In genomic region chr7:73737491-73738219, GRCh38 we compare ENCODE assay signal across 8 cellular contexts. TPM values are rescaled to one million over a fixed set of nuclear protein-coding genes. Genes with fewer than 3 reads are reported as not detected.
DNase-seq lines count a peak whose midpoint lies in the region; TF ChIP-seq lines count a peak whose summit lies in the region.

No MANE protein-coding gene starts in this region.

- peak overlapping the region; percentile 87 to 97 (median 92) for H3K4me3 Mint-ChIP-seq in CD8-positive, alpha-beta memory T cell

- no peaks in the 10 kb centered on the region for H3K9me2 ChIP-seq in OCI-LY7 (ENCODE audit: insufficient read depth, low read length)

- H3K9me3 Mint-ChIP-seq in CD8-positive, alpha-beta memory T cell = no peaks in the 10 kb centered on the region

- H3K27ac Mint-ChIP-seq in CD8-positive, alpha-beta memory T cell = peak overlapping the region in 7 of 8 donors; percentile 57 to 91 (median 73)

- CTCF ChIA-PET in CD8-positive, alpha-beta memory T cell (lab: Charles Lee) = interaction anchor here (0.6 to 9.3 kb wide), 3 partner anchors 13 to 131 kb away, joined by 3 to 104 read pairs (median 36); no protein-coding TSS in a partner anchor
- CTCF ChIA-PET in OCI-LY7 (lab: Charles Lee; ENCODE audit: unreplicated experiment) = interaction anchor here (0.6 to 1.2 kb wide), 3 partner anchors 9 to 121 kb away, joined by 3 to 13 read pairs (median 6); no protein-coding TSS in a partner anchor

- no peak for DNase-seq in CD8-positive, alpha-beta memory T cell
- no peak for DNase-seq in OCI-LY7 (ENCODE audit: low spot score)
- no peak for DNase-seq in epithelial cell of esophagus (ENCODE audit: low read depth)
- DNase-seq in osteoblast (ENCODE audit: insufficient read length, low spot score, missing footprints) = peak; percentile 52
- DNase-seq in DMS153 treated with DMSO at 0.1 percent for 48 hours (lab: John Stamatoyannopoulos, UW; ENCODE audit: unreplicated experiment) = no peak
- DNase-seq in NCI-H510A (lab: John Stamatoyannopoulos, UW) = no peak
- DNase-seq in NCI-H1105 treated with DMSO at 0.1 percent for 48 hours (lab: John Stamatoyannopoulos, UW) = no peak
- DNase-seq in pons (ENCODE audit: low spot score) = no peak

- intact Hi-C loops in OCI-LY7 (cut with micrococcal nuclease; ENCODE audit: unreplicated experiment) = loop anchor here (5.0 to 10.0 kb wide), 2 partner anchors 105 to 213 kb away; partner anchors contain the start of genes BAZ1B and METTL27

- H3K4me2 ChIP-seq in OCI-LY7 (ENCODE audit: low read length) (peak overlapping the region; percentile 94), osteoblast (ENCODE audit: insufficient read depth, low read length) (peak overlapping the region; percentile 95)

- H3K4me3 ChIP-seq in CD8-positive, alpha-beta memory T cell (ENCODE audit: low read length) = peak overlapping the region; percentile 83
- peak overlapping the region; percentile 91 for H3K4me3 ChIP-seq in OCI-LY7 (ENCODE audit: low read depth, low read length, poor library complexity, severe bottlenecking)
- peak overlapping the region; percentile 69 for H3K4me3 ChIP-seq in epithelial cell of esophagus (ENCODE audit: low read length)
- peak overlapping the region; percentile 97 for H3K4me3 ChIP-seq in osteoblast (ENCODE audit: insufficient read depth, low read length)

- H3K27me3 Mint-ChIP-seq in CD8-positive, alpha-beta memory T cell = peaks cover 0 to 4% of the 10 kb centered on the region in 2 donors

- BruUV-seq in OCI-LY7 (replicated peaks; lab: Mats Ljungman, UMichigan) = no TSS peak

- H2AFZ ChIP-seq in OCI-LY7 (ENCODE audit: low read length) (no peak overlapping the region), osteoblast (ENCODE audit: low read length) (peak overlapping the region; percentile 25)

- peaks cover 4% of the 10 kb centered on the region; the same call in 1 of the 2 replicates for H3K79me2 ChIP-seq in OCI-LY7 (ENCODE audit: insufficient read depth, low read depth, low read length)
- peaks cover 11% of the 10 kb centered on the region for H3K79me2 ChIP-seq in osteoblast (ENCODE audit: insufficient read depth, low read length)

- H4K20me1 ChIP-seq in OCI-LY7 (ENCODE audit: insufficient read depth, low read length) (peaks cover 5% of the 10 kb centered on the region; the same call in 1 of the 2 replicates), osteoblast (ENCODE audit: insufficient read depth, low read length) (peaks cover 5% of the 10 kb centered on the region)

- H3K36me3 ChIP-seq in CD8-positive, alpha-beta memory T cell (ENCODE audit: insufficient read depth, low read length) = peaks cover 7% of the 10 kb centered on the region
- H3K36me3 ChIP-seq in OCI-LY7 (ENCODE audit: insufficient read depth, low read length) (peaks cover 20% of the 10 kb centered on the region), osteoblast (ENCODE audit: insufficient read depth, low read length) (peaks cover 6% of the 10 kb centered on the region)

- H3K4me1 Mint-ChIP-seq in CD8-positive, alpha-beta memory T cell = peaks cover 11 to 24% (median 16%) of the 10 kb centered on the region in 3 donors

- H3K27ac ChIP-seq in CD8-positive, alpha-beta memory T cell (ENCODE audit: low read depth, low read length) = peak overlapping the region; percentile 80
- H3K27ac ChIP-seq in OCI-LY7 (ENCODE audit: low read depth, low read length, poor library complexity, severe bottlenecking) = peak overlapping the region; percentile 78
- no peak overlapping the region for H3K27ac ChIP-seq in osteoblast (ENCODE audit: low read depth, low read length)

- H3K4me1 ChIP-seq in CD8-positive, alpha-beta memory T cell (ENCODE audit: insufficient read depth, low read length) = peaks cover 9% of the 10 kb centered on the region
- H3K4me1 ChIP-seq in OCI-LY7 (ENCODE audit: insufficient read depth, low read length, poor library complexity, severe bottlenecking) (peaks cover 38% of the 10 kb centered on the region), osteoblast (ENCODE audit: insufficient read depth, low read length) (peaks cover 15% of the 10 kb centered on the region)

- no peaks in the 10 kb centered on the region for H3K27me3 ChIP-seq in CD8-positive, alpha-beta memory T cell (ENCODE audit: insufficient read depth, low read length, poor library complexity, severe bottlenecking)
- no peaks in the 10 kb centered on the region for H3K27me3 ChIP-seq in osteoblast (ENCODE audit: insufficient read depth, low read length)

- POLR2A ChIA-PET in CD8-positive, alpha-beta memory T cell (lab: Charles Lee) = interaction anchor here (0.5 to 1.2 kb wide), 4 partner anchors 16 to 232 kb away, joined by 3 to 10 read pairs (median 4); partner anchors contain the start of gene TBL2
- POLR2A ChIA-PET in OCI-LY7 (lab: Charles Lee) = interaction anchor here (0.6 to 1.2 kb wide), 2 partner anchors 65 to 299 kb away, joined by 3 read pairs; no protein-coding TSS in a partner anchor

- H3K36me3 Mint-ChIP-seq in CD8-positive, alpha-beta memory T cell = peaks cover 0 to 10% (median 0%) of the 10 kb centered on the region in 3 donors

- no peaks in the 10 kb centered on the region for H3K9me3 ChIP-seq in CD8-positive, alpha-beta memory T cell (ENCODE audit: low read length)
- H3K9me3 ChIP-seq in OCI-LY7 (ENCODE audit: low read length) (no peaks in the 10 kb centered on the region), osteoblast (ENCODE audit: low read depth, low read length) (no peaks in the 10 kb centered on the region)

- TF ChIP-seq CTCF in OCI-LY7 (conservative IDR thresholded peaks at IDR 0.05; ENCODE audit: low read length) = no peak
- TF ChIP-seq CTCF in epithelial cell of esophagus (IDR thresholded peaks at IDR 0.05; ENCODE audit: insufficient read depth, low read depth, low read length, missing control alignments) = no peak
- no peak for TF ChIP-seq CTCF in osteoblast (IDR thresholded peaks at IDR 0.05; ENCODE audit: extremely low read depth, low read depth, low read length)

RNA-seq across cellular contexts. Expression of gene ABHD11, which starts 0.9 kb away (rescaled TPM):
- 10 to 100 TPM; 23.2 to 26.5 TPM for total RNA-seq in CD8-positive, alpha-beta memory T cell
- polyA plus RNA-seq in CD8-positive, alpha-beta memory T cell = 13.1 TPM
- total RNA-seq in OCI-LY7 (2014; rRNA removed; shearing (Covaris generic)) = 25.8 and 27.4 TPM in 2 replicates
- total RNA-seq in OCI-LY7 (2022) (27.5 and 30.5 TPM in 2 replicates), osteoblast (6.5 and 8.7 TPM in 2 replicates)

RNA-seq across cellular contexts. Expression of gene STX1A, which starts 18.2 kb away (rescaled TPM):
- 10 to 100 TPM; 18.4 to 18.8 TPM for total RNA-seq in CD8-positive, alpha-beta memory T cell
- polyA plus RNA-seq in CD8-positive, alpha-beta memory T cell = 1.5 TPM
- 5.3 and 11.3 TPM in 2 replicates for total RNA-seq in OCI-LY7 (2014; rRNA removed; shearing (Covaris generic))
- total RNA-seq in OCI-LY7 (2022) (5.7 TPM in 2 replicates), osteoblast (15.9 and 17.4 TPM in 2 replicates)

RNA-seq across cellular contexts. Expression of gene CLDN3, which starts 32.4 kb away (rescaled TPM):
- not detected for total RNA-seq in CD8-positive, alpha-beta memory T cell
- polyA plus RNA-seq in CD8-positive, alpha-beta memory T cell = not detected
- total RNA-seq in OCI-LY7 (2014; rRNA removed; shearing (Covaris generic)) = not detected in 2 replicates
- not detected in 2 replicates for total RNA-seq in OCI-LY7 (2022)
- total RNA-seq in osteoblast = not detected in 2 replicates

RNA-seq across cellular contexts. Expression of gene BUD23, which starts 54.3 kb away (rescaled TPM):
- total RNA-seq in CD8-positive, alpha-beta memory T cell = 100 to 1,000 TPM; 102 to 113 TPM
- polyA plus RNA-seq in CD8-positive, alpha-beta memory T cell = 130 TPM
- total RNA-seq in OCI-LY7 (2014; rRNA removed; shearing (Covaris generic)) = 58.1 and 65.0 TPM in 2 replicates
- total RNA-seq in OCI-LY7 (2022) = 75.8 and 91.1 TPM in 2 replicates
- 33.9 and 36.9 TPM in 2 replicates for total RNA-seq in osteoblast

RNA-seq across cellular contexts. Expression of gene DNAJC30, which starts 54.4 kb away (rescaled TPM):
- total RNA-seq in CD8-positive, alpha-beta memory T cell = 10 to 100 TPM; 10.9 to 12.4 TPM
- polyA plus RNA-seq in CD8-positive, alpha-beta memory T cell = 10.0 TPM
- total RNA-seq in OCI-LY7 (2014; rRNA removed; shearing (Covaris generic)) = 4.0 and 5.9 TPM in 2 replicates
- 11.8 and 13.7 TPM in 2 replicates for total RNA-seq in OCI-LY7 (2022)
- 2.9 TPM in 2 replicates for total RNA-seq in osteoblast
